In genomic region chr20:35600176-35600995, GRCh38 we compare ENCODE assay signal across 9 cellular contexts. TPM values are rescaled to one million over a fixed set of nuclear protein-coding genes. Genes with fewer than 3 reads are reported as not detected.
A peak's percentile ranks its signal among the peaks of the same experiment; 100 is the strongest.
DNase-seq lines count a peak whose midpoint lies in the region; TF ChIP-seq lines count a peak whose summit lies in the region.
"Had no signal": no experiment of that assay in that cellular context is flagged by ENCODE, and none has a peak within 500 bp of the region (broad histone marks: within the 10 kb centered on the region; RNA-seq: fewer than 3 reads in every experiment).

No MANE protein-coding gene starts in this region.

- no peak overlapping the region for H3K27ac Mint-ChIP-seq in CD4-positive, alpha-beta memory T cell
- H3K27ac Mint-ChIP-seq in activated T-helper 1 cell treated with anti-CD3 and anti-CD28 coated beads, Interleukin-12 subunit alpha, Interleukin-12 subunit beta, Interleukin-2, Interleukin-4 antibody, amounts not matched to agents 30 ng/mL and 10 ng/mL and 1 ng/mL, durations not matched to agents 14 hours and 24 hours and 36 hours = no peak overlapping the region

- H3K9me3 Mint-ChIP-seq in CD4-positive, alpha-beta memory T cell = no peaks in the 10 kb centered on the region
- no peaks in the 10 kb centered on the region for H3K9me3 Mint-ChIP-seq in activated T-helper 1 cell treated with anti-CD3 and anti-CD28 coated beads, Interleukin-12 subunit alpha, Interleukin-12 subunit beta, Interleukin-2, Interleukin-4 antibody, amounts not matched to agents 30 ng/mL and 10 ng/mL and 1 ng/mL, durations not matched to agents 14 hours and 24 hours and 36 hours

- peaks cover 2 to 6% of the 10 kb centered on the region in 2 donors for H3K27me3 Mint-ChIP-seq in CD4-positive, alpha-beta memory T cell
- H3K27me3 Mint-ChIP-seq in activated T-helper 1 cell treated with anti-CD3 and anti-CD28 coated beads, Interleukin-12 subunit alpha, Interleukin-12 subunit beta, Interleukin-2, Interleukin-4 antibody, amounts not matched to agents 30 ng/mL and 10 ng/mL and 1 ng/mL, durations not matched to agents 14 hours and 24 hours and 36 hours (ENCODE audit: insufficient read depth) = peaks cover 37% of the 10 kb centered on the region

- intact Hi-C loops in CD4-positive, alpha-beta memory T cell (cut with micrococcal nuclease) = loop anchor here (2.0 to 5.0 kb wide), 4 partner anchors 62 to 138 kb away; partner anchors contain the start of genes CPNE1, NFS1, RBM12 and ROMO1
- intact Hi-C loops in activated T-helper 1 cell treated with anti-CD3 and anti-CD28 coated beads, Interleukin-12 subunit alpha, Interleukin-12 subunit beta, Interleukin-2, Interleukin-4 antibody, amounts not matched to agents 30 ng/mL and 10 ng/mL and 1 ng/mL, durations not matched to agents 14 hours and 24 hours and 36 hours (cut with micrococcal nuclease) = loop anchor here (5.0 kb wide), 3 partner anchors 58 to 138 kb away; partner anchors contain the start of genes CPNE1, ERGIC3 and RBM12

- peak overlapping the region in 1 of 2 donors; percentile 50 for H3K4me3 ChIP-seq in CD4-positive, alpha-beta memory T cell (ENCODE audit: low read length in 2 of 2)
- H3K4me3 ChIP-seq in iPS-15b (ENCODE audit: low read depth, low read length) = peak overlapping the region; percentile 71
- peak overlapping the region; percentile 58 for H3K4me3 ChIP-seq in rectal smooth muscle tissue (ENCODE audit: low read length)

- no peaks in the 10 kb centered on the region for H3K36me3 Mint-ChIP-seq in CD4-positive, alpha-beta memory T cell
- no peaks in the 10 kb centered on the region for H3K36me3 Mint-ChIP-seq in activated T-helper 1 cell treated with anti-CD3 and anti-CD28 coated beads, Interleukin-12 subunit alpha, Interleukin-12 subunit beta, Interleukin-2, Interleukin-4 antibody, amounts not matched to agents 30 ng/mL and 10 ng/mL and 1 ng/mL, durations not matched to agents 14 hours and 24 hours and 36 hours (ENCODE audit: low read depth)

- peaks cover 17% of the 10 kb centered on the region for H3K4me1 ChIP-seq in CD4-positive, alpha-beta memory T cell (ENCODE audit: insufficient read depth, low read length)
- H3K4me1 ChIP-seq in iPS-15b (ENCODE audit: control insufficient read depth, insufficient read depth, low read length) = no peaks in the 10 kb centered on the region
- H3K4me1 ChIP-seq in rectal smooth muscle tissue (ENCODE audit: control insufficient read depth, insufficient read depth, low read length) = no peaks in the 10 kb centered on the region

- no peak overlapping the region for H3K27ac ChIP-seq in CD4-positive, alpha-beta memory T cell (ENCODE audit: low read depth, low read length)
- no peak overlapping the region for H3K27ac ChIP-seq in rectal smooth muscle tissue (ENCODE audit: low read depth, low read length)
- H3K27ac ChIP-seq: SK-N-MC had no signal

- H3K9ac ChIP-seq in iPS-15b (ENCODE audit: low read depth, low read length) (no peak overlapping the region), rectal smooth muscle tissue (ENCODE audit: low read length) (no peak overlapping the region)

- POLR2A ChIA-PET in CD4-positive, alpha-beta memory T cell (lab: Charles Lee; ENCODE audit: partially characterized antibody) = interaction anchor here (0.5 to 5.5 kb wide), 9 partner anchors 8 to 284 kb away, joined by 3 to 55 read pairs (median 5); partner anchors contain the start of genes CPNE1, NFS1, RBM12 and RBM39

- H3K4me1 Mint-ChIP-seq in CD4-positive, alpha-beta memory T cell = peaks cover 2 to 15% (median 4%) of the 10 kb centered on the region in 4 donors
- H3K4me1 Mint-ChIP-seq in activated T-helper 1 cell treated with anti-CD3 and anti-CD28 coated beads, Interleukin-12 subunit alpha, Interleukin-12 subunit beta, Interleukin-2, Interleukin-4 antibody, amounts not matched to agents 30 ng/mL and 10 ng/mL and 1 ng/mL, durations not matched to agents 14 hours and 24 hours and 36 hours (ENCODE audit: low read depth) = no peaks in the 10 kb centered on the region

- no peak for DNase-seq in CD4-positive, alpha-beta memory T cell
- no peak for DNase-seq in activated T-helper 1 cell treated with anti-CD3 and anti-CD28 coated beads, Interleukin-12 subunit alpha, Interleukin-12 subunit beta, Interleukin-2, Interleukin-4 antibody, amounts not matched to agents 30 ng/mL and 10 ng/mL and 1 ng/mL, durations not matched to agents 14 hours and 24 hours and 36 hours (ENCODE audit: low spot score)
- DNase-seq in hypothalamus (lab: John Stamatoyannopoulos, UW) = no peak
- DNase-seq in OCI-M1 (lab: John Stamatoyannopoulos, UW) = no peak
- DNase-seq in activated CD8-positive, alpha-beta memory T cell treated with anti-CD3 and anti-CD28 coated beads, Interleukin-2, amount 50 U/mL, for 4 hours = no peak
- DNase-seq in GM20000 (ENCODE audit: low spot score) = no peak

- H3K4me3 Mint-ChIP-seq in CD4-positive, alpha-beta memory T cell = peak overlapping the region; percentile 77 to 85 (median 80)
- peak overlapping the region; percentile 72 for H3K4me3 Mint-ChIP-seq in activated T-helper 1 cell treated with anti-CD3 and anti-CD28 coated beads, Interleukin-12 subunit alpha, Interleukin-12 subunit beta, Interleukin-2, Interleukin-4 antibody, amounts not matched to agents 30 ng/mL and 10 ng/mL and 1 ng/mL, durations not matched to agents 14 hours and 24 hours and 36 hours

- CTCF ChIA-PET in CD4-positive, alpha-beta memory T cell (lab: Charles Lee; ENCODE audit: partially characterized antibody) = interaction anchor here (0.9 to 1.9 kb wide), 18 partner anchors 13 to 354 kb away, joined by 3 to 33 read pairs (median 6); partner anchors contain the start of genes CPNE1, ERGIC3, NFS1 and RBM12

- no peaks in the 10 kb centered on the region for H3K36me3 ChIP-seq in CD4-positive, alpha-beta memory T cell (ENCODE audit: insufficient read depth, low read length)
- H3K36me3 ChIP-seq in iPS-15b (ENCODE audit: control insufficient read depth, insufficient read depth, low read length) (no peaks in the 10 kb centered on the region), rectal smooth muscle tissue (ENCODE audit: control insufficient read depth, insufficient read depth, low read length) (no peaks in the 10 kb centered on the region)

- no peak for TF ChIP-seq CTCF in GM20000 (IDR thresholded peaks at IDR 0.05; ENCODE audit: extremely low read depth, missing control alignments)

- H3K27me3 ChIP-seq in CD4-positive, alpha-beta memory T cell (ENCODE audit: insufficient read depth, low read length) = no peaks in the 10 kb centered on the region
- peaks cover 36% of the 10 kb centered on the region for H3K27me3 ChIP-seq in iPS-15b (ENCODE audit: control insufficient read depth, insufficient read depth, low read length)
- peaks cover 9% of the 10 kb centered on the region for H3K27me3 ChIP-seq in rectal smooth muscle tissue (ENCODE audit: control insufficient read depth, insufficient read depth, low read length)

- H3K9me3 ChIP-seq in CD4-positive, alpha-beta memory T cell (ENCODE audit: control insufficient read depth in 1 of 2, low read length in 2 of 2) = no peaks in the 10 kb centered on the region
- H3K9me3 ChIP-seq in iPS-15b (ENCODE audit: control insufficient read depth, insufficient read depth, low read length) = no peaks in the 10 kb centered on the region

RNA-seq across cellular contexts. Expression of gene SPAG4, which starts 15.2 kb away (rescaled TPM):
- 1 to 10 TPM in 1 of 2 experiments, under 1 TPM in 1; 0.47 to 1.3 TPM for total RNA-seq in CD4-positive, alpha-beta memory T cell
- polyA plus RNA-seq in CD4-positive, alpha-beta memory T cell = under 1 TPM; 0.69 to 0.79 TPM
- total RNA-seq in activated T-helper 1 cell treated with anti-CD3 and anti-CD28 coated beads, Interleukin-12 subunit alpha, Interleukin-12 subunit beta, Interleukin-2, Interleukin-4 antibody, amounts not matched to agents 30 ng/mL and 10 ng/mL and 1 ng/mL, durations not matched to agents 14 hours and 24 hours and 36 hours = 3.6 and 5.1 TPM in 2 replicates

RNA-seq across cellular contexts. Expression of gene ERGIC3, which starts 58.5 kb away (rescaled TPM):
- 100 to 1,000 TPM; 148 to 151 TPM for total RNA-seq in CD4-positive, alpha-beta memory T cell
- 100 to 1,000 TPM; 134 to 137 TPM for polyA plus RNA-seq in CD4-positive, alpha-beta memory T cell
- 132 and 137 TPM in 2 replicates for total RNA-seq in activated T-helper 1 cell treated with anti-CD3 and anti-CD28 coated beads, Interleukin-12 subunit alpha, Interleukin-12 subunit beta, Interleukin-2, Interleukin-4 antibody, amounts not matched to agents 30 ng/mL and 10 ng/mL and 1 ng/mL, durations not matched to agents 14 hours and 24 hours and 36 hours
